ENCODE assay signal across 20 cellular contexts in genomic region chr4:17165256-17165655, GRCh38.
"Had no signal": no experiment of that assay in that cellular context is flagged by ENCODE, and none has a peak within 500 bp of the region (broad histone marks: within the 10 kb centered on the region; RNA-seq: fewer than 3 reads in every experiment).

No MANE protein-coding gene starts in this region.

- H3K4me2 ChIP-seq: smooth muscle cell had no signal

- H3K36me3 ChIP-seq: lower lobe of right lung had no signal

- H3K27ac Mint-ChIP-seq: activated T-cell treated with anti-CD3 and anti-CD28 coated beads, Interleukin-2, amount 50 U/mL, for 72 hours; natural killer cell; stimulated activated naive CD8-positive, alpha-beta T cell treated with anti-CD3 and anti-CD28 coated beads, Interleukin-15, amount 100 ng/mL, for 72 hours; T-cell had no signal

- ATAC-seq: activated CD4-positive, CD25-positive, alpha-beta regulatory T cell treated with anti-CD3 and anti-CD28 coated beads, Interleukin-2, amount 50 U/mL, for 24 hours; activated T-cell treated with anti-CD3 and anti-CD28 coated beads, Interleukin-2, amount 50 U/mL, for 72 hours; esophagus mucosa; left colon; lower lobe of right lung; natural killer cell; sciatic nerve; stimulated activated naive CD8-positive, alpha-beta T cell treated with anti-CD3 and anti-CD28 coated beads, Interleukin-15, amount 100 ng/mL, for 72 hours; T-cell had no signal

- H3K36me3 Mint-ChIP-seq: natural killer cell, T-cell had no signal

- DNase-seq: activated CD4-positive, alpha-beta T cell treated with anti-CD3 and anti-CD28 coated beads, Interleukin-2, amount 50 U/mL, for 1 hour; activated effector memory CD4-positive, alpha-beta T cell treated with anti-CD3 and anti-CD28 coated beads, Interleukin-2, amount 50 U/mL, for 16 hours; activated naive CD4-positive, alpha-beta T cell treated with anti-CD3 and anti-CD28 coated beads, Interleukin-2, amount 50 U/mL, for 16 hours; activated T-cell treated with anti-CD3 and anti-CD28 coated beads, Interleukin-2, amount 50 U/mL, for 72 hours; aorta; cerebellar nuclear complex; effector CD4-positive, alpha-beta T cell; foreskin fibroblast; islet precursor cell; left colon; lower lobe of right lung; natural killer cell; stimulated activated CD4-positive, alpha-beta T cell treated with anti-CD3 and anti-CD28 coated beads, Interleukin-4, amount 100 ng/mL, for 1 hour; stimulated activated naive CD8-positive, alpha-beta T cell treated with anti-CD3 and anti-CD28 coated beads, Interleukin-15, amount 100 ng/mL, for 72 hours; T-cell; trophoblast cell had no signal

- H3K27ac ChIP-seq: lower lobe of right lung had no signal

- H3K4me1 ChIP-seq: lower lobe of right lung had no signal

- H3K4me3 ChIP-seq: lower lobe of right lung, smooth muscle cell had no signal

- H3K4me3 Mint-ChIP-seq: activated T-cell treated with anti-CD3 and anti-CD28 coated beads, Interleukin-2, amount 50 U/mL, for 72 hours; natural killer cell; stimulated activated naive CD8-positive, alpha-beta T cell treated with anti-CD3 and anti-CD28 coated beads, Interleukin-15, amount 100 ng/mL, for 72 hours; T-cell had no signal

- H3K4me1 Mint-ChIP-seq: natural killer cell, T-cell had no signal
